In genomic region chr5:96259211-96259772, GRCh38 we compare ENCODE assay signal across 9 cellular contexts.
DNase-seq lines count a peak whose midpoint lies in the region; ATAC-seq, FAIRE-seq and TF ChIP-seq lines count a peak whose summit lies in the region.
"Had no signal": no experiment of that assay in that cellular context is flagged by ENCODE, and none has a peak within 500 bp of the region (broad histone marks: within the 10 kb centered on the region; RNA-seq: fewer than 3 reads in every experiment).

No MANE protein-coding gene starts in this region.

- H3K27me3 ChIP-seq in MG63 = no peaks in the 10 kb centered on the region
- H3K27me3 ChIP-seq in H1 (replicated peaks in 1 of 4; ENCODE audit: control insufficient read depth in 3 of 4, extremely low read depth in 1 of 4, insufficient read depth in 3 of 4, low read length in 3 of 4) = peaks cover 0 to 2% (median 0%) of the 10 kb centered on the region in 4 experiments; a peak in 1 of 7 replicates
- H3K27me3 ChIP-seq in psoas muscle (ENCODE audit: insufficient read depth in 3 of 3, low read length in 2 of 3) = no peaks in the 10 kb centered on the region

- no peak overlapping the region for H3K18ac ChIP-seq in H1 (ENCODE audit: extremely low read depth, low read length)

- no peak for TF ChIP-seq EP300 in H1 (IDR thresholded peaks at IDR 0.05; ENCODE audit: borderline replicate concordance in 1 of 2, low read depth in 2 of 2, low read length in 2 of 2)

- H2AFZ ChIP-seq in H1 (ENCODE audit: low read length) = no peak overlapping the region
- H2AFZ ChIP-seq: parathyroid adenoma had no signal

- CTCF ChIA-PET in H1 (lab: Charles Lee; ENCODE audit: partially characterized antibody) (interaction anchor here (0.6 to 1.0 kb wide), 3 partner anchors 11 to 411 kb away, joined by 3 to 4 read pairs (median 4); no protein-coding TSS in a partner anchor), T-cell (lab: Charles Lee) (no interaction called here)

- peaks cover 0 to 7% (median 0%) of the 10 kb centered on the region in 3 donors for H3K9me3 Mint-ChIP-seq in T-cell

- H2BK15ac ChIP-seq in H1 (ENCODE audit: low read length) = no peak overlapping the region

- no peak overlapping the region for H3K27ac Mint-ChIP-seq in T-cell

- no peak overlapping the region for H3K4me3 ChIP-seq in MG63
- no peak overlapping the region for H3K4me3 ChIP-seq in H1 (ENCODE audit: extremely low read depth in 1 of 4, insufficient read depth in 2 of 4, low read depth in 3 of 4, low read length in 4 of 4)
- H3K4me3 ChIP-seq in psoas muscle = no peak overlapping the region

- H4K8ac ChIP-seq in H1 (ENCODE audit: extremely low read depth, insufficient read depth, low read length) = no peak overlapping the region

- no peaks in the 10 kb centered on the region for H3K36me3 Mint-ChIP-seq in T-cell

- no peak for FAIRE-seq in H1 (lab: Jason Lieb, UNC)

- no peak overlapping the region for H2AK5ac ChIP-seq in H1 (ENCODE audit: low read depth, low read length)

- TF ChIP-seq RAD21 in H1 (IDR thresholded peaks at IDR 0.05 in 1 of 2, conservative IDR thresholded peaks at IDR 0.05 in 1 of 2; ENCODE audit: low read depth in 2 of 2, low read length in 2 of 2) = no peak

- TF ChIP-seq POLR2A in H1 (IDR thresholded peaks at IDR 0.05; ENCODE audit: control extremely low read depth in 1 of 2, low read depth in 2 of 2, low read length in 2 of 2) = no peak

- H3K27me3 Mint-ChIP-seq in T-cell = peaks cover 10 to 33% of the 10 kb centered on the region in 2 donors

- no peak overlapping the region for H3K9ac ChIP-seq in H1 (replicated peaks in 1 of 4; ENCODE audit: extremely low read depth in 1 of 4, low read depth in 3 of 4, low read length in 3 of 4)
- H3K9ac ChIP-seq: parathyroid adenoma had no signal

- no peak overlapping the region for H2BK5ac ChIP-seq in H1 (ENCODE audit: low read depth, low read length)

- no peaks in the 10 kb centered on the region for H3K79me1 ChIP-seq in H1 (ENCODE audit: low read depth, low read length)

- no peaks in the 10 kb centered on the region for H3K4me1 ChIP-seq in H1 (replicated peaks in 1 of 4; ENCODE audit: control insufficient read depth in 3 of 4, insufficient read depth in 4 of 4, low read length in 3 of 4)
- H3K4me1 ChIP-seq in psoas muscle = peaks cover 8% of the 10 kb centered on the region
- H3K4me1 ChIP-seq: parathyroid adenoma had no signal

- peak; percentile 74 for DNase-seq in MG63
- no peak for DNase-seq in H1 (ENCODE audit: low read depth in 1 of 2, low spot score in 2 of 2)
- DNase-seq in psoas muscle = no peak
- no peak for DNase-seq in posterior vena cava (ENCODE audit: low spot score)
- DNase-seq in NCI-H2196 treated with DMSO at 0.1 percent for 48 hours (lab: John Stamatoyannopoulos, UW; ENCODE audit: unreplicated experiment) = no peak
- DNase-seq in T-cell = no peak

- H3K23me2 ChIP-seq in H1 (ENCODE audit: low read depth, low read length) = no peaks in the 10 kb centered on the region

- no peaks in the 10 kb centered on the region for H3K79me2 ChIP-seq in H1 (ENCODE audit: control insufficient read depth in 1 of 2, insufficient read depth in 2 of 2, low read length in 2 of 2)
- H3K79me2 ChIP-seq: parathyroid adenoma had no signal

- no peak overlapping the region for H4K5ac ChIP-seq in H1 (ENCODE audit: insufficient read length, low read depth, low read length)

- no peak overlapping the region for H3K56ac ChIP-seq in H1 (replicated peaks; ENCODE audit: insufficient read length, low read depth, low read length)

- H4K91ac ChIP-seq in H1 (replicated peaks; ENCODE audit: insufficient read length, low read length) = no peak overlapping the region

- H3K4me1 Mint-ChIP-seq in T-cell = no peaks in the 10 kb centered on the region

- H3K36me3 ChIP-seq in MG63 (no peaks in the 10 kb centered on the region), H1 (ENCODE audit: control insufficient read depth in 2 of 4, insufficient read depth in 4 of 4, low read length in 3 of 4) (no peaks in the 10 kb centered on the region), psoas muscle (ENCODE audit: insufficient read depth in 1 of 2, low read depth in 1 of 2) (no peaks in the 10 kb centered on the region)

- H3K4me3 Mint-ChIP-seq in T-cell = no peak overlapping the region

- H3K9me3 ChIP-seq in MG63 (no peaks in the 10 kb centered on the region; the same call in 1 of the 2 replicates), H1 (ENCODE audit: insufficient read depth in 2 of 2, low read depth in 1 of 2, low read length in 1 of 2) (no peaks in the 10 kb centered on the region), psoas muscle (no peaks in the 10 kb centered on the region)

- intact Hi-C loops in psoas muscle (cut with DNase I) (loop anchor here in 1 of 2 donors (10.0 kb wide), 1 partner anchor 394 kb away; no protein-coding TSS in a partner anchor), posterior vena cava (cut with DNase I) (no loop called here)

- no peak overlapping the region for H3K4me2 ChIP-seq in H1 (ENCODE audit: insufficient read depth in 1 of 2, low read depth in 2 of 2, low read length in 2 of 2)

- H3K4ac ChIP-seq in H1 (replicated peaks; ENCODE audit: insufficient read length, low read depth, low read length) = no peak overlapping the region

- H3K14ac ChIP-seq in H1 (ENCODE audit: insufficient read length) = no peak overlapping the region

- H2BK120ac ChIP-seq in H1 (replicated peaks; ENCODE audit: low read depth, low read length) = no peak overlapping the region

- no peak overlapping the region for H2BK20ac ChIP-seq in H1 (ENCODE audit: low read length)

- no peak overlapping the region for H3K23ac ChIP-seq in H1 (ENCODE audit: insufficient read length)

- no peak overlapping the region for H2BK12ac ChIP-seq in H1 (ENCODE audit: low read depth, low read length)

- TF ChIP-seq CTCF in H1 (IDR thresholded peaks at IDR 0.05; ENCODE audit: control extremely low read depth in 1 of 3, insufficient read depth in 1 of 3, low read depth in 1 of 3, low read length in 3 of 3) (no peak), psoas muscle (IDR thresholded peaks at IDR 0.05) (no peak)

- POLR2A ChIA-PET in H1 (lab: Charles Lee; ENCODE audit: partially characterized antibody) (no interaction called here), T-cell (lab: Charles Lee) (no interaction called here)

- H3K27ac ChIP-seq in H1 (ENCODE audit: low read depth, low read length) (no peak overlapping the region), psoas muscle (no peak overlapping the region)
- H3K27ac ChIP-seq: parathyroid adenoma had no signal

- WGBS in H1 (ENCODE audit: extremely low coverage in 1 of 2, insufficient coverage in 1 of 2, insufficient read length in 1 of 2, insufficient replicate concordance in 2 of 2, low coverage in 1 of 2, low lambda C conversion rate in 2 of 2, missing lambda C conversion rate in 1 of 2), 2 experiments = 82% methylated on average over 2 of the region's 2 CpGs; no CpG with 5 or more reads in 1 of the 2 experiments
- WGBS in psoas muscle, 3 donors = 31 to 66% (median 47%) methylated on average over 2 of the region's 2 CpGs

- no peaks in the 10 kb centered on the region for H4K20me1 ChIP-seq in H1 (replicated peaks in 1 of 2; ENCODE audit: control insufficient read depth in 1 of 2, insufficient read depth in 2 of 2, low read length in 2 of 2)

- ATAC-seq in GM18867 (IDR thresholded peaks at IDR 0.05; ENCODE audit: unreplicated experiment) = peak; percentile 50
- ATAC-seq in psoas muscle = peak; percentile 74 to 91 (median 82)
- ATAC-seq in T-cell (replicated peaks in 1 of 4) = no peak
- no peak for ATAC-seq in HG03457 (IDR thresholded peaks at IDR 0.05; ENCODE audit: unreplicated experiment)

TF ChIP-seq in H1, 55 proteins besides CTCF, POLR2A, EP300 and RAD21:
- no peak for TF ChIP-seq HDAC2 (IDR thresholded peaks at IDR 0.05; ENCODE audit: borderline replicate concordance in 1 of 2, low read depth in 2 of 2, low read length in 2 of 2)
- TF ChIP-seq SUZ12 (IDR thresholded peaks at IDR 0.05; ENCODE audit: low read length) = no peak
- no peak for TF ChIP-seq RFX5 (IDR thresholded peaks at IDR 0.05; ENCODE audit: borderline replicate concordance, low read depth, low read length)
- no peak for TF ChIP-seq SP4 (IDR thresholded peaks at IDR 0.05; ENCODE audit: low read length)
- TF ChIP-seq BACH1 (IDR thresholded peaks at IDR 0.05; ENCODE audit: low read length) = peak; percentile 77
- 0 out of 2 replicates have a peak, but pooled peaks have one; percentile 11 for TF ChIP-seq MAFK (IDR thresholded peaks at IDR 0.05; ENCODE audit: low read depth, low read length)

Comparison
In these comparisons a context has a peak if more than half of its experiments do, and no peak if none do; other contexts are left out.
1. ATAC-seq: peak in GM18867 (single experiment) and psoas muscle (4 of 4); none in T-cell (0 of 4) and HG03457 (single experiment).